ENCODE assay signal across 12 cellular contexts in the genomic region with DNA sequence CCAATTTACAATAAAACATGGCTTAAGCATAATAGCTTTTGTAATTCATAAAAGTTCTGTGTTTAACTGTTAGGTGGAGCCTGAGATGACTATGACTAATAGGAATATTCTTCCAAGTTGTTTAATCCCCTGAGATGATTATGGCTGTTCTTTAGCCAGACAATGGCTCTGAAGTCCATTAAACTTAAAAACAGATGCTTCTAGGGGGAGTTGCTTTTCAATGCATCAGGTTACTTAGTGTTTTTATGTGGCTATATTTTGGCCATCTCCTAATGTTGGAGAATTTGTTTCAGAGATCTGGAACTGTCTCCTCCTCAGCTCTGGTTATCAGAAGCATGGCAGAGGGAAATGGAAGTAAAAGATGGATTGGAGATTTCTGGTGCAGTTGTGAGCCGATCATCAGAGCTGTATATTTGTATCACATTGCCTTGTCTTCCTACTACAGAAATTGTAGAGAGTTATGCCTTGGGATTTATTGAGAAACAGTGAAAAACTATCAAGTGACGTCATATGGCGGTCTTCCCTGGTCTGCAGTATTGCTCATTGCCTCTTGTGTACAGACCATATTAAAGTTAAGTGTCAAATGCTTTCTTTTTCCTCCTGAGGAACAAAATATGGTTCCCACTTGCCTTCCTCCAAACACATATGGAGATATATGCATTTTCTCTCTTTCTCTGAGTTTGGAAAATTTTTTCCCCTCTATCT. TPM values are rescaled to one million over a fixed set of nuclear protein-coding genes. Genes with fewer than 3 reads are reported as not detected.
A peak's percentile ranks its signal among the peaks of the same experiment; 100 is the strongest.
DNase-seq lines count a peak whose midpoint lies in the region; ATAC-seq and TF ChIP-seq lines count a peak whose summit lies in the region.
"Had no signal": no experiment of that assay in that cellular context is flagged by ENCODE, and none has a peak within 500 bp of the region (broad histone marks: within the 10 kb centered on the region; RNA-seq: fewer than 3 reads in every experiment).

No MANE protein-coding gene starts in this region.

- H3K36me3 ChIP-seq in osteoblast (ENCODE audit: insufficient read depth, low read length) = peaks cover 3% of the 10 kb centered on the region
- H3K36me3 ChIP-seq: BLaER1 treated with 17β-estradiol and CSF1 and Interleukin-3, amounts not matched to agents 10 nM and 100 nM had no signal

- no peak for ATAC-seq in HG03432 (IDR thresholded peaks at IDR 0.05; ENCODE audit: unreplicated experiment)

- H3K4me1 ChIP-seq in osteoblast (ENCODE audit: insufficient read depth, low read length) = peaks cover 24% of the 10 kb centered on the region

- no peak overlapping the region for H2AFZ ChIP-seq in osteoblast (ENCODE audit: low read length)

- peak overlapping the region; percentile 30 for H3K4me3 ChIP-seq in osteoblast (ENCODE audit: insufficient read depth, low read length)
- H3K4me3 ChIP-seq: BLaER1 treated with 17β-estradiol and CSF1 and Interleukin-3, amounts not matched to agents 10 nM and 100 nM had no signal

- H3K79me2 ChIP-seq in osteoblast (ENCODE audit: insufficient read depth, low read length) = peaks cover 66% of the 10 kb centered on the region

- POLR2A ChIA-PET in RWPE1 (lab: Yijun Ruan, JAX; ENCODE audit: low non-redundant PET) = no interaction called here

- H3K9me3 ChIP-seq in osteoblast (ENCODE audit: low read depth, low read length) = no peaks in the 10 kb centered on the region
- H3K9me3 ChIP-seq: BLaER1 treated with 17β-estradiol and CSF1 and Interleukin-3, amounts not matched to agents 10 nM and 100 nM; tibial artery had no signal

- H4K20me1 ChIP-seq in osteoblast (ENCODE audit: insufficient read depth, low read length) = peaks cover 5% of the 10 kb centered on the region
- H4K20me1 ChIP-seq: BLaER1 treated with 17β-estradiol and CSF1 and Interleukin-3, amounts not matched to agents 10 nM and 100 nM had no signal

- DNase-seq in AG20443 (ENCODE audit: low spot score) (peak; percentile 46), RWPE1 (ENCODE audit: low spot score) (peak; percentile 34), fibroblast of peridontal ligament (ENCODE audit: extremely low read depth) (peak; percentile 90), osteoblast (ENCODE audit: insufficient read length, low spot score, missing footprints) (no peak), GOT3 (lab: John Stamatoyannopoulos, UW) (no peak), globus pallidus (ENCODE audit: low spot score) (no peak)
- no peak for DNase-seq in stimulated activated CD4-positive, alpha-beta T cell treated with anti-CD3 and anti-CD28 coated beads, Interleukin-4, amount 100 ng/mL, for 24 hours
- DNase-seq: H9, occipital lobe, tibial artery had no signal

- peak overlapping the region; percentile 59 for H3K4me2 ChIP-seq in osteoblast (ENCODE audit: insufficient read depth, low read length)

- no peak for TF ChIP-seq CTCF in RWPE1 (conservative IDR thresholded peaks at IDR 0.05; ENCODE audit: low read depth)
- TF ChIP-seq CTCF in osteoblast (IDR thresholded peaks at IDR 0.05; ENCODE audit: extremely low read depth, low read depth, low read length) = no peak

- CTCF ChIA-PET in RWPE1 (lab: Yijun Ruan, JAX) = interaction anchor here (0.5 to 0.9 kb wide), 2 partner anchors 9 to 237 kb away, joined by 3 read pairs; no protein-coding TSS in a partner anchor

- H3K27ac ChIP-seq in RWPE1 (no peak overlapping the region), osteoblast (ENCODE audit: low read depth, low read length) (peak overlapping the region; percentile 62)
- H3K27ac ChIP-seq: BLaER1 treated with 17β-estradiol and CSF1 and Interleukin-3, amounts not matched to agents 10 nM and 100 nM had no signal

- no peaks in the 10 kb centered on the region for H3K27me3 ChIP-seq in osteoblast (ENCODE audit: insufficient read depth, low read length)
- H3K27me3 ChIP-seq: BLaER1 treated with 17β-estradiol and CSF1 and Interleukin-3, amounts not matched to agents 10 nM and 100 nM; tibial artery had no signal

RNA-seq across cellular contexts. Expression of a gene that starts 29.7 kb away (rescaled TPM):
- 148 and 149 TPM in 2 replicates for total RNA-seq in osteoblast

Comparison
In these comparisons a context has a peak if more than half of its experiments do, and no peak if none do; other contexts are left out.
1. DNase-seq: peak in AG20443 (single experiment), RWPE1 (single experiment) and fibroblast of peridontal ligament (single experiment); none in osteoblast (single experiment), GOT3 (single experiment), globus pallidus (single experiment) and stimulated activated CD4-positive, alpha-beta T cell treated with anti-CD3 and anti-CD28 coated beads, Interleukin-4, amount 100 ng/mL, for 24 hours (single experiment).